ENCODE assay signal across 16 cellular contexts in the genomic region with DNA sequence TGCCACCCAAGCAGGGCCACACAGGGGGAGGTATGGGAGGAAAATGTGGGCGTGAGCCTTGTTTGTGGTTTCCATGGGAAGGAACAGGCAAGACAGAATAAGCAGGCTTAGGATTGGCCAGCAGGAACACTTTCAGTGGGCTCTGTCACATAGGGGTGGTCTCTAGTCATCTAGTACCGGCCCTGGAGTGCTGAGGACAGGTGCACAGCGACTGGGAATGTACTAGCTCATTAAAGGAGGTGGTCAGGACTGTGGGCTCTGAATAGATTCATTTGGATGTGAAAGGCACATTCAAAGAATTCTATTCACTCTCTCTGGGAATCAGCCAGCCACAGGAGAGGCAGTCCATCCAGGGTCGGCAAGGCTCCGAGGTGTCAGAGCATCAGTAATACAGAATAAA.
"Had no signal": no experiment of that assay in that cellular context is flagged by ENCODE, and none has a peak within 500 bp of the region (broad histone marks: within the 10 kb centered on the region; RNA-seq: fewer than 3 reads in every experiment).

No MANE protein-coding gene starts in this region.

- H3K27me3 ChIP-seq: ascending aorta, esophagus muscularis mucosa, tibial nerve had no signal

- ATAC-seq: natural killer cell had no signal

- H3K4me3 ChIP-seq: ascending aorta, esophagus muscularis mucosa, tibial nerve had no signal

- H3K36me3 ChIP-seq: ascending aorta, esophagus muscularis mucosa, tibial nerve, WERI-Rb-1 had no signal

- H3K27ac ChIP-seq: ascending aorta, esophagus muscularis mucosa, tibial nerve, WERI-Rb-1 had no signal

- H3K4me1 ChIP-seq: esophagus muscularis mucosa, tibial nerve had no signal

- DNase-seq: activated CD4-positive, alpha-beta T cell treated with anti-CD3 and anti-CD28 coated beads, Interleukin-2, amount 50 U/mL, for 4 hours; activated gamma-delta T cell; cerebellar nuclear complex; effector CD8-positive, alpha-beta T cell; mesenchymal stem cell; natural killer cell; occipital lobe; stimulated activated CD4-positive, alpha-beta T cell treated with anti-CD3 and anti-CD28 coated beads, Interleukin-2, amount 100 ng/mL, for 24 hours; SW 1271; WERI-Rb-1 had no signal

- FAIRE-seq: bronchial epithelial cell, endothelial cell of umbilical vein, urothelium cell line had no signal

- H3K9me3 ChIP-seq: ascending aorta, esophagus muscularis mucosa, tibial nerve had no signal
